2 cellular contexts compared by ENCODE assay signal in the genomic region with DNA sequence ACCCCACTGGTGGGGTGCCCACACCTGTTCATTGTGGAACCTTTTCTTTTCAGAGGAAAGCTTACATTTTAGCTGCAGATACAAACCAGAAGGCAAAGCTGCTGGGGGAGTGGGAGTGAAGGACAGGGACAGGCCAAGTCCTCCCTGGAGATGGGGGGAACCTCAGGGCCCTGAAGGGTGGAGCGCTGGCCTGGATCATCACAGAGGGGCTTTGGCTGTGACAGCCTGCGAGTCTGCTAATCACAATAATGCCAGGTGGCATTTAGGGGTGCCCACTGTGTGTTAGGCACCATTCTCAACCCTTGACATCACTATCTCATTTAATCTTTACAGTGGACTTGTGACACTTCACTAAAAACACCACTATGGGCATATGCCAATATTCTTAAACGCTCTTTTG.
TF ChIP-seq lines count a peak whose summit lies in the region.

No MANE protein-coding gene starts in this region.

TF ChIP-seq in HEK293, 187 proteins besides CTCF, POLR2A, EP300 and RAD21 (continued from another document):
- peak; percentile 89 for TF ChIP-seq ZNF664 (tag by site-specific recombination; IDR thresholded peaks at IDR 0.05)
- TF ChIP-seq, protein P1, sequence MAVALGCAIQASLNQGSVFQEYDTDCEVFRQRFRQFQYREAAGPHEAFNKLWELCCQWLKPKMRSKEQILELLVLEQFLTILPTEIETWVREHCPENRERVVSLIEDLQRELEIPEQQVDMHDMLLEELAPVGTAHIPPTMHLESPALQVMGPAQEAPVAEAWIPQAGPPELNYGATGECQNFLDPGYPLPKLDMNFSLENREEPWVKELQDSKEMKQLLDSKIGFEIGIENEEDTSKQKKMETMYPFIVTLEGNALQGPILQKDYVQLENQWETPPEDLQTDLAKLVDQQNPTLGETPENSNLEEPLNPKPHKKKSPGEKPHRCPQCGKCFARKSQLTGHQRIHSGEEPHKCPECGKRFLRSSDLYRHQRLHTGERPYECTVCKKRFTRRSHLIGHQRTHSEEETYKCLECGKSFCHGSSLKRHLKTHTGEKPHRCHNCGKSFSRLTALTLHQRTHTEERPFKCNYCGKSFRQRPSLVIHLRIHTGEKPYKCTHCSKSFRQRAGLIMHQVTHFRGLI (tag by site-specific recombination; IDR thresholded peaks at IDR 0.05): no peak
- TF ChIP-seq ZNF341 (tag by site-specific recombination; IDR thresholded peaks at IDR 0.05; ENCODE audit: low read depth): no peak
- TF ChIP-seq ZNF2 (tag by site-specific recombination; IDR thresholded peaks at IDR 0.05): no peak
- TF ChIP-seq ZSCAN30 (tag by site-specific recombination; IDR thresholded peaks at IDR 0.05): no peak
TF ChIP-seq in HEK293: peak in this region for 2.

TF ChIP-seq in WTC11, 78 proteins besides CTCF, POLR2A, EP300 and RAD21 (continued from another document):
- TF ChIP-seq, protein P2, sequence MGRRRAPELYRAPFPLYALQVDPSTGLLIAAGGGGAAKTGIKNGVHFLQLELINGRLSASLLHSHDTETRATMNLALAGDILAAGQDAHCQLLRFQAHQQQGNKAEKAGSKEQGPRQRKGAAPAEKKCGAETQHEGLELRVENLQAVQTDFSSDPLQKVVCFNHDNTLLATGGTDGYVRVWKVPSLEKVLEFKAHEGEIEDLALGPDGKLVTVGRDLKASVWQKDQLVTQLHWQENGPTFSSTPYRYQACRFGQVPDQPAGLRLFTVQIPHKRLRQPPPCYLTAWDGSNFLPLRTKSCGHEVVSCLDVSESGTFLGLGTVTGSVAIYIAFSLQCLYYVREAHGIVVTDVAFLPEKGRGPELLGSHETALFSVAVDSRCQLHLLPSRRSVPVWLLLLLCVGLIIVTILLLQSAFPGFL (CRISPR knock-in tag; IDR thresholded peaks at IDR 0.05; ENCODE audit: borderline replicate concordance): no peak
- TF ChIP-seq OVOL2 (CRISPR knock-in tag; IDR thresholded peaks at IDR 0.05; ENCODE audit: borderline replicate concordance) (no peak), GABPB1 (CRISPR knock-in tag; IDR thresholded peaks at IDR 0.05) (no peak), ZNF416 (CRISPR knock-in tag; IDR thresholded peaks at IDR 0.05) (no peak), MYBL2 (CRISPR knock-in tag; IDR thresholded peaks at IDR 0.05) (no peak), HMGA2 (CRISPR knock-in tag; IDR thresholded peaks at IDR 0.05) (no peak), IRF2 (CRISPR knock-in tag; IDR thresholded peaks at IDR 0.05; ENCODE audit: borderline replicate concordance, low read depth) (no peak), FOXJ3 (CRISPR knock-in tag; IDR thresholded peaks at IDR 0.05; ENCODE audit: borderline replicate concordance) (no peak)
- TF ChIP-seq, protein P3, sequence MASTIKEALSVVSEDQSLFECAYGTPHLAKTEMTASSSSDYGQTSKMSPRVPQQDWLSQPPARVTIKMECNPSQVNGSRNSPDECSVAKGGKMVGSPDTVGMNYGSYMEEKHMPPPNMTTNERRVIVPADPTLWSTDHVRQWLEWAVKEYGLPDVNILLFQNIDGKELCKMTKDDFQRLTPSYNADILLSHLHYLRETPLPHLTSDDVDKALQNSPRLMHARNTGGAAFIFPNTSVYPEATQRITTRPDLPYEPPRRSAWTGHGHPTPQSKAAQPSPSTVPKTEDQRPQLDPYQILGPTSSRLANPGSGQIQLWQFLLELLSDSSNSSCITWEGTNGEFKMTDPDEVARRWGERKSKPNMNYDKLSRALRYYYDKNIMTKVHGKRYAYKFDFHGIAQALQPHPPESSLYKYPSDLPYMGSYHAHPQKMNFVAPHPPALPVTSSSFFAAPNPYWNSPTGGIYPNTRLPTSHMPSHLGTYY (CRISPR knock-in tag; IDR thresholded peaks at IDR 0.05): no peak
- TF ChIP-seq, protein P4, sequence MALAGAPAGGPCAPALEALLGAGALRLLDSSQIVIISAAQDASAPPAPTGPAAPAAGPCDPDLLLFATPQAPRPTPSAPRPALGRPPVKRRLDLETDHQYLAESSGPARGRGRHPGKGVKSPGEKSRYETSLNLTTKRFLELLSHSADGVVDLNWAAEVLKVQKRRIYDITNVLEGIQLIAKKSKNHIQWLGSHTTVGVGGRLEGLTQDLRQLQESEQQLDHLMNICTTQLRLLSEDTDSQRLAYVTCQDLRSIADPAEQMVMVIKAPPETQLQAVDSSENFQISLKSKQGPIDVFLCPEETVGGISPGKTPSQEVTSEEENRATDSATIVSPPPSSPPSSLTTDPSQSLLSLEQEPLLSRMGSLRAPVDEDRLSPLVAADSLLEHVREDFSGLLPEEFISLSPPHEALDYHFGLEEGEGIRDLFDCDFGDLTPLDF (CRISPR knock-in tag; IDR thresholded peaks at IDR 0.05): no peak
TF ChIP-seq in WTC11: peak in this region for 0.
